Comparison of ENCODE assay signal across 12 cellular contexts in genomic region chr19:50496189-50497029, GRCh38.
DNase-seq lines count a peak whose midpoint lies in the region; ATAC-seq and FAIRE-seq lines count a peak whose summit lies in the region.
"Had no signal": no experiment of that assay in that cellular context is flagged by ENCODE, and none has a peak within 500 bp of the region (broad histone marks: within the 10 kb centered on the region; RNA-seq: fewer than 3 reads in every experiment).

No MANE protein-coding gene starts in this region.

- no peak for FAIRE-seq in HTR-8/SVneo (lab: Jason Lieb, UNC)

- intact Hi-C loops in posterior cingulate gyrus (cut with DNase I) = loop anchor here (10.0 kb wide), 1 partner anchor 48 kb away; no protein-coding TSS in a partner anchor

- DNase-seq in D341Med (ENCODE audit: low spot score) = peak; percentile 56
- DNase-seq in hypothalamus (lab: John Stamatoyannopoulos, UW) = peak; percentile 29 to 97 (median 87)
- peak; percentile 83 to 99 (median 90) for DNase-seq in posterior cingulate gyrus
- DNase-seq in activated CD4-positive, alpha-beta T cell treated with anti-CD3 and anti-CD28 coated beads for 1 hour = no peak
- no peak for DNase-seq in HTR-8/SVneo (ENCODE audit: insufficient read length, low spot score)
- DNase-seq: activated CD8-positive, alpha-beta memory T cell treated with anti-CD3 and anti-CD28 coated beads for 24 hours; AML-193; stimulated activated naive CD4-positive, alpha-beta T cell had no signal

- peak overlapping the region; percentile 97 for H3K27ac ChIP-seq in angular gyrus (ENCODE audit: low read depth, low read length)
- H3K27ac ChIP-seq: SK-N-MC had no signal

- no peak for ATAC-seq in GM21447 (IDR thresholded peaks at IDR 0.05; ENCODE audit: unreplicated experiment)
- ATAC-seq in HG02678 (IDR thresholded peaks at IDR 0.05; ENCODE audit: unreplicated experiment) = no peak

Comparison
In these comparisons a context has a peak if more than half of its experiments do, and no peak if none do; other contexts are left out.
1. DNase-seq: peak in D341Med (single experiment), hypothalamus (51 of 51) and posterior cingulate gyrus (10 of 10); none in activated CD4-positive, alpha-beta T cell treated with anti-CD3 and anti-CD28 coated beads for 1 hour (single experiment) and HTR-8/SVneo (single experiment).